12 cellular contexts compared by ENCODE assay signal in genomic region chr11:96114178-96115070, GRCh38.
DNase-seq lines count a peak whose midpoint lies in the region; ATAC-seq, FAIRE-seq and TF ChIP-seq lines count a peak whose summit lies in the region.
"Had no signal": no experiment of that assay in that cellular context is flagged by ENCODE, and none has a peak within 500 bp of the region (broad histone marks: within the 10 kb centered on the region; RNA-seq: fewer than 3 reads in every experiment).

No MANE protein-coding gene starts in this region.

- no peaks in the 10 kb centered on the region for H3K27me3 ChIP-seq in bronchial epithelial cell (ENCODE audit: control insufficient read depth, insufficient read depth, low read length)
- no peaks in the 10 kb centered on the region for H3K27me3 ChIP-seq in brain microvascular endothelial cell (replicated peaks)

- no peak for FAIRE-seq in bronchial epithelial cell (lab: Jason Lieb, UNC)

- H3K4me3 ChIP-seq in bronchial epithelial cell (ENCODE audit: low read depth, low read length), result no peak overlapping the region
- no peak overlapping the region for H3K4me3 ChIP-seq in skin epidermis
- no peak overlapping the region for H3K4me3 ChIP-seq in brain microvascular endothelial cell (ENCODE audit: low read depth, low read length)

- no peak for TF ChIP-seq CTCF in bronchial epithelial cell (IDR thresholded peaks at IDR 0.05; ENCODE audit: insufficient read depth, low read length, severe bottlenecking)
- TF ChIP-seq CTCF in brain microvascular endothelial cell (IDR thresholded peaks at IDR 0.05; ENCODE audit: low read depth, low read length, missing control alignments), result no peak

- peak; percentile 52 for ATAC-seq in HG02852 (IDR thresholded peaks at IDR 0.05; ENCODE audit: unreplicated experiment)

- in situ Hi-C loops in brain microvascular endothelial cell (cut with HindIII; ENCODE audit: low pct_ligation_motif_present, low sequenced_read_pairs), result no loop called here

- H3K36me3 ChIP-seq in bronchial epithelial cell (ENCODE audit: control insufficient read depth, insufficient read depth, low read length) (no peaks in the 10 kb centered on the region), brain microvascular endothelial cell (replicated peaks) (no peaks in the 10 kb centered on the region)

- peak overlapping the region in 14 of 21 experiments; percentile 0 to 81 (median 50) for H3K27ac ChIP-seq in skin epidermis
- no peak overlapping the region for H3K27ac ChIP-seq in brain microvascular endothelial cell

- DNase-seq in NCI-H2227 (lab: John Stamatoyannopoulos, UW; ENCODE audit: unreplicated experiment) (peak; percentile 6), NCI-H2227 treated with DMSO at 0.1 percent for 48 hours (lab: John Stamatoyannopoulos, UW) (no peak), bronchial epithelial cell (ENCODE audit: low read depth) (peak; percentile 68), brain microvascular endothelial cell (no peak)
- DNase-seq in activated effector memory CD4-positive, alpha-beta T cell treated with anti-CD3 and anti-CD28 coated beads, Interleukin-2, amount 50 U/mL, for 16 hours, result no peak
- DNase-seq in central memory CD4-positive, alpha-beta T cell, result no peak
- DNase-seq: ACHN; activated CD4-positive, alpha-beta T cell treated with anti-CD3 and anti-CD28 coated beads, Interleukin-2, amount 50 U/mL, for 48 hours; NCI-H1092; SHP77 treated with DMSO at 0.1 percent for 48 hours had no signal

Comparison
In these comparisons a context has a peak if more than half of its experiments do, and no peak if none do; other contexts are left out.
1. DNase-seq: peak in NCI-H2227 (single experiment) and bronchial epithelial cell (single experiment); none in NCI-H2227 treated with DMSO at 0.1 percent for 48 hours (single experiment), activated effector memory CD4-positive, alpha-beta T cell treated with anti-CD3 and anti-CD28 coated beads, Interleukin-2, amount 50 U/mL, for 16 hours (single experiment), brain microvascular endothelial cell (single experiment) and central memory CD4-positive, alpha-beta T cell (single experiment).